Comparison of ENCODE assay signal across 12 cellular contexts in the genomic region with DNA sequence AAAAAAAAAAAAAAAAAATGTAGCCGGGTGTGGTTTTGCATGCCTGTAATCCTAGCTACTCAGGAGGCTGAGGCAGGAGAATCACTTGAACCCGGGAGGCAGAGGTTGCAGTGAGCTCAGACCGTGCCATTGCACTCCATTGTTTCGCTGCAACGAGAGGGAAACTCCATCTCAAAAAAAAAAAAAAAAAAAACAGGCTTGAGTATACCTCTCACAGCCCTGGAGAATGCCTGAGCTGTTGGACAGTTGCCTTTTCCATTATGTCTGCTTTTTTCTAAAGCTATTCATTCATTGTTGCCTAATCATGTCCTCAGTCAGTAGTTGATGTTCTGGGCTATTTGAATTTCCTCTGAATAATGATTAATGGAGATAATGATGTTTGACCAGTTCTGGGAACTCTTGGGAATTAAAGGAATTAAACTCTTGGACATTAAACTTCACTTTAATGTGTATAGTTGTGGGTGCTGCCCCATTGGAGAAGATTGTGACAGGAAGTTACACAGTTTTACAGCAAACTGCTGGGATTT. TPM values are rescaled to one million over a fixed set of nuclear protein-coding genes. Genes with fewer than 3 reads are reported as not detected.
DNase-seq lines count a peak whose midpoint lies in the region; ATAC-seq, FAIRE-seq and TF ChIP-seq lines count a peak whose summit lies in the region.
"Had no signal": no experiment of that assay in that cellular context is flagged by ENCODE, and none has a peak within 500 bp of the region (broad histone marks: within the 10 kb centered on the region; RNA-seq: fewer than 3 reads in every experiment).

No MANE protein-coding gene starts in this region.

- H3K4me1 ChIP-seq in GM23248 (ENCODE audit: insufficient read depth) (peaks cover 17% of the 10 kb centered on the region), pancreas (peaks cover 8 to 32% (median 26%) of the 10 kb centered on the region in 3 donors)
- H3K4me1 ChIP-seq: colonic mucosa had no signal

- peaks cover 33% of the 10 kb centered on the region for H3K36me3 Mint-ChIP-seq in T-cell
- peaks cover 14 to 23% of the 10 kb centered on the region in 2 donors for H3K36me3 Mint-ChIP-seq in stimulated activated naive B cell treated with anti-CD40 and anti-IgM and Interleukin-4, amounts not matched to agents 10 μg/mL and 1 μg/mL and 100 μg/mL, for 72 hours

- peak; percentile 23 to 60 (median 35) for ATAC-seq in T-cell (replicated peaks in 1 of 4)
- peak; percentile 68 for ATAC-seq in esophagus mucosa
- peak; percentile 60 to 77 (median 70) for ATAC-seq in pancreas
- no peak for ATAC-seq in HG03469 (IDR thresholded peaks at IDR 0.05; ENCODE audit: unreplicated experiment)
- no peak for ATAC-seq in HG02642 (IDR thresholded peaks at IDR 0.05; ENCODE audit: poor library complexity, unreplicated experiment)
- no peak for ATAC-seq in stimulated activated naive B cell treated with anti-CD40 and anti-IgM and Interleukin-4, amounts not matched to agents 10 μg/mL and 1 μg/mL and 100 μg/mL, for 72 hours (replicated peaks)

- H3K9ac ChIP-seq in GM23248, result no peak overlapping the region

- no peaks in the 10 kb centered on the region for H3K27me3 ChIP-seq in GM23248 (replicated peaks; ENCODE audit: insufficient read depth)
- H3K27me3 ChIP-seq in pancreas, result no peaks in the 10 kb centered on the region
- H3K27me3 ChIP-seq: colonic mucosa had no signal

- no peak for FAIRE-seq in pancreas (lab: Jason Lieb, UNC)

- no peaks in the 10 kb centered on the region for H3K9me3 Mint-ChIP-seq in T-cell
- no peaks in the 10 kb centered on the region for H3K9me3 Mint-ChIP-seq in stimulated activated naive B cell treated with anti-CD40 and anti-IgM and Interleukin-4, amounts not matched to agents 10 μg/mL and 1 μg/mL and 100 μg/mL, for 72 hours

- H3K27ac ChIP-seq in GM23248, result peak overlapping the region; percentile 67
- H3K27ac ChIP-seq in pancreas, result peak overlapping the region in 2 of 4 donors; percentile 19 to 48
- H3K27ac ChIP-seq: colonic mucosa had no signal

- H3K36me3 ChIP-seq in GM23248 (ENCODE audit: low read depth) (no peaks in the 10 kb centered on the region), pancreas (peaks cover 0 to 3% (median 0%) of the 10 kb centered on the region in 3 donors)
- H3K36me3 ChIP-seq: colonic mucosa had no signal

- no peaks in the 10 kb centered on the region for H3K27me3 Mint-ChIP-seq in T-cell
- H3K27me3 Mint-ChIP-seq in stimulated activated naive B cell treated with anti-CD40 and anti-IgM and Interleukin-4, amounts not matched to agents 10 μg/mL and 1 μg/mL and 100 μg/mL, for 72 hours, result no peaks in the 10 kb centered on the region

- DNase-seq in GM23248 (peak; percentile 81), T-cell (peak in 1 of 34 experiments; percentile 11), pancreas (no peak), NCI-H128 (lab: John Stamatoyannopoulos, UW; ENCODE audit: unreplicated experiment) (no peak)
- DNase-seq in stimulated activated naive B cell treated with anti-CD40 and anti-IgM and Interleukin-4, amounts not matched to agents 10 μg/mL and 1 μg/mL and 100 μg/mL, for 72 hours, result no peak
- DNase-seq: activated CD4-positive, CD25-positive, alpha-beta regulatory T cell; colonic mucosa; NCI-H526; stimulated activated CD4-positive, alpha-beta T cell treated with anti-CD3 and anti-CD28 coated beads, Interleukin-1b, Interleukin-23, amount 100 ng/mL, for 48 hours had no signal

- no peak overlapping the region for H3K4me3 ChIP-seq in GM23248
- H3K4me3 ChIP-seq in pancreas, result no peak overlapping the region
- H3K4me3 ChIP-seq: colonic mucosa had no signal

- no peaks in the 10 kb centered on the region for H4K20me1 ChIP-seq in GM23248 (ENCODE audit: insufficient read depth)

- H3K9me3 ChIP-seq in GM23248 (ENCODE audit: low read depth), result no peaks in the 10 kb centered on the region
- no peaks in the 10 kb centered on the region for H3K9me3 ChIP-seq in pancreas
- H3K9me3 ChIP-seq: colonic mucosa had no signal

- intact Hi-C loops in pancreas (cut with DNase I), result no loop called here

- H3K4me1 Mint-ChIP-seq in T-cell, result peaks cover 65 to 71% (median 70%) of the 10 kb centered on the region in 3 donors
- H3K4me1 Mint-ChIP-seq in stimulated activated naive B cell treated with anti-CD40 and anti-IgM and Interleukin-4, amounts not matched to agents 10 μg/mL and 1 μg/mL and 100 μg/mL, for 72 hours, result peaks cover 2 to 25% of the 10 kb centered on the region in 2 donors

- H3K27ac Mint-ChIP-seq in T-cell, result peak overlapping the region; percentile 94 to 95
- no peak overlapping the region for H3K27ac Mint-ChIP-seq in stimulated activated naive B cell treated with anti-CD40 and anti-IgM and Interleukin-4, amounts not matched to agents 10 μg/mL and 1 μg/mL and 100 μg/mL, for 72 hours

- in situ Hi-C loops in GM23248 (cut with MboI), result no loop called here

- peak overlapping the region; percentile 68 to 75 (median 70) for H3K4me3 Mint-ChIP-seq in T-cell
- H3K4me3 Mint-ChIP-seq in stimulated activated naive B cell treated with anti-CD40 and anti-IgM and Interleukin-4, amounts not matched to agents 10 μg/mL and 1 μg/mL and 100 μg/mL, for 72 hours, result no peak overlapping the region

- CTCF ChIA-PET in T-cell (lab: Charles Lee), result interaction anchor here in 1 of 2 donors (0.9 to 2.1 kb wide), 4 partner anchors 10 to 51 kb away, joined by 3 to 13 read pairs (median 8); a partner anchor contains a TSS

- no peak overlapping the region for H2AFZ ChIP-seq in GM23248

- no peak overlapping the region for H3K4me2 ChIP-seq in GM23248 (ENCODE audit: unreplicated experiment)

- no peak for TF ChIP-seq CTCF in pancreas (IDR thresholded peaks at IDR 0.05)

- no peaks in the 10 kb centered on the region for H3K9me2 ChIP-seq in GM23248 (ENCODE audit: insufficient read depth)

- POLR2A ChIA-PET in T-cell (lab: Charles Lee), result interaction anchor here (0.6 to 0.8 kb wide), 5 partner anchors 15 to 356 kb away, joined by 5 to 13 read pairs (median 7); no protein-coding TSS in a partner anchor

- peaks cover 66% of the 10 kb centered on the region for H3K79me2 ChIP-seq in GM23248 (ENCODE audit: insufficient read depth)

- peaks cover 34% of the 10 kb centered on the region for H3F3A ChIP-seq in GM23248 (ENCODE audit: insufficient read depth)

- 90 to 93% methylated on average over 5 of the region's 5 CpGs for WGBS in GM23248 (ENCODE audit: low coverage in 1 of 2, low lambda C conversion rate in 2 of 2, missing lambda C conversion rate in 2 of 2), 2 experiments
- 20 to 38% methylated on average over 5 of the region's 5 CpGs for WGBS in pancreas, 2 donors

RNA-seq across cellular contexts. Expression of a gene that starts 11.8 kb away (rescaled TPM):
- total RNA-seq in GM23248 (2014; rRNA removed; shearing (Covaris generic)), result 36.0 and 40.8 TPM in 2 replicates
- polyA plus RNA-seq in GM23248 (2016; fragmentation: Nextera tagmentation; extraction: Ambion mirVana) (60.2 and 61.5 TPM in 2 replicates), pancreas (10 to 100 TPM; 18.9 to 29.6 TPM)
- total RNA-seq in T-cell (10 to 100 TPM; 49.1 to 74.4 (median 70.5) TPM), esophagus mucosa (46.6 TPM), pancreas (10 to 100 TPM; 12.8 to 22.0 (median 18.5) TPM)

RNA-seq across cellular contexts. Expression of a gene that starts 13.6 kb away (rescaled TPM):
- total RNA-seq in GM23248 (2014; rRNA removed; shearing (Covaris generic)), result 36.2 and 44.2 TPM in 2 replicates
- 37.4 and 37.5 TPM in 2 replicates for polyA plus RNA-seq in GM23248 (2016; fragmentation: Nextera tagmentation; extraction: Ambion mirVana)
- total RNA-seq in T-cell, result 10 to 100 TPM; 50.1 to 79.1 (median 62.1) TPM
- 35.2 TPM for total RNA-seq in esophagus mucosa
- total RNA-seq in pancreas, result 10 to 100 TPM; 21.9 to 40.0 (median 24.3) TPM
- polyA plus RNA-seq in pancreas, result 10 to 100 TPM; 74.9 to 84.7 TPM

RNA-seq across cellular contexts. Expression of a gene that starts 50.6 kb away (rescaled TPM):
- total RNA-seq in GM23248 (2014; rRNA removed; shearing (Covaris generic)), result 14.7 and 20.7 TPM in 2 replicates
- polyA plus RNA-seq in GM23248 (2016; fragmentation: Nextera tagmentation; extraction: Ambion mirVana) (17.7 and 20.3 TPM in 2 replicates), pancreas (10 to 100 TPM; 13.6 to 24.4 TPM)
- total RNA-seq in T-cell (10 to 100 TPM; 28.6 to 31.3 (median 29.7) TPM), esophagus mucosa (18.9 TPM), pancreas (10 to 100 TPM; 16.3 to 20.1 (median 18.9) TPM)

Comparison
In these comparisons a context has a peak if more than half of its experiments do, and no peak if none do; other contexts are left out.
1. ATAC-seq: peak in T-cell (4 of 4), esophagus mucosa (single experiment) and pancreas (4 of 4); none in HG03469 (single experiment), HG02642 (single experiment) and stimulated activated naive B cell treated with anti-CD40 and anti-IgM and Interleukin-4, amounts not matched to agents 10 μg/mL and 1 μg/mL and 100 μg/mL, for 72 hours (0 of 2).
2. H3K4me3 Mint-ChIP-seq: peak in T-cell (3 of 3); none in stimulated activated naive B cell treated with anti-CD40 and anti-IgM and Interleukin-4, amounts not matched to agents 10 μg/mL and 1 μg/mL and 100 μg/mL, for 72 hours (0 of 2).